ENCODE assay signal across 22 cellular contexts in the genomic region with DNA sequence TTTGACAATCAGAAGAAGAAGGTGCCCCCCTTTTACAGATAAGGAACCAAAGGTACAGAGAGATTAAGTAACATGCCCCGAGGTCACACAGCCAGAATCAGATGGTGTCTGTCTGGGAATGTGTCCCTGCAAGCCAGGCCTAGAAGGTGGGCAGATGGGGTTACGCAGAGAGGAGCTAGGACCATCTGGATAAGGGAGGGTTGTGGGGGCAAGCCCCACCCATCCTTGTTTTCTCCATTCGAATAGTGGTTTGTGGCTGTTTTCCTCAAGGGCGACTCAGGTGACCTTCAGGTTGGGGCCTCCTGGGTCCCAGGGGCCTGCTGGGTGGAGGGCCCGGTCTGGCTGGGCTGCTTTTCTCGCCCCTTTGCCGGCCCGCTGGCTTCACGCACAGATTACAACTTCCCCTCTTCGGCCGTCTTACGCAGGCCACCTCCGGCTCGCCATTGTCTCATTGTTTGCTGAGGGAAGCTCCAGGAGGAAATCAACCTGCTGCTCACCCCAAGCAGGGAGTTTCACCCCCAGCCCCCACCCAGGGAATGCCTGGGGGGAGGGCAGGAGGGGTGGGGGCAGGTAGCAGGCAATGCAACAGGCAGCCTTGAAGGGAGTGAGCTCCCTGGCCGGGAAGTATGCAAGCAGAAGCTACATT. TPM values are rescaled to one million over a fixed set of nuclear protein-coding genes. Genes with fewer than 3 reads are reported as not detected.
A peak's percentile ranks its signal among the peaks of the same experiment; 100 is the strongest.
DNase-seq lines count a peak whose midpoint lies in the region; ATAC-seq and TF ChIP-seq lines count a peak whose summit lies in the region.
"Had no signal": no experiment of that assay in that cellular context is flagged by ENCODE, and none has a peak within 500 bp of the region (broad histone marks: within the 10 kb centered on the region; RNA-seq: fewer than 3 reads in every experiment).

No MANE protein-coding gene starts in this region.

- no peak overlapping the region for H3K4me2 ChIP-seq in neuronal stem cell (ENCODE audit: insufficient read depth, low read length, poor library complexity, severe bottlenecking)
- H3K4me2 ChIP-seq in GM23248 (ENCODE audit: unreplicated experiment): no peak overlapping the region

- TF ChIP-seq CTCF in right atrium auricular region (IDR thresholded peaks at IDR 0.05): no peak

- H2BK120ac ChIP-seq in neuronal stem cell (ENCODE audit: low read depth, low read length): no peak overlapping the region

- no CpG with 5 or more reads among the region's 15 CpGs for WGBS in neuronal stem cell (ENCODE audit: extremely low coverage in 2 of 2, insufficient read length in 2 of 2, insufficient replicate concordance in 1 of 2), 2 donors
- 20 to 24% methylated on average over 15 of the region's 15 CpGs for WGBS in GM23248 (ENCODE audit: low coverage in 1 of 2, low lambda C conversion rate in 2 of 2, missing lambda C conversion rate in 2 of 2), 2 experiments

- no peak overlapping the region for H2BK12ac ChIP-seq in neuronal stem cell (ENCODE audit: low read length)

- DNase-seq in H7 (peak; percentile 72), NT2/D1 (ENCODE audit: low read depth, low spot score) (peak; percentile 64), right atrium auricular region (ENCODE audit: low spot score) (no peak), neuronal stem cell (ENCODE audit: low spot score) (no peak), NCI-H1930 (lab: John Stamatoyannopoulos, UW) (no peak), GM23248 (no peak)
- no peak for DNase-seq in effector CD8-positive, alpha-beta T cell (lab: John Stamatoyannopoulos, UW)
- DNase-seq: activated CD4-positive, CD25-positive, alpha-beta regulatory T cell treated with anti-CD3 and anti-CD28 coated beads, Interleukin-2, amount 50 U/mL, for 72 hours; activated gamma-delta T cell treated with Interleukin-2 at 50 U/mL for 16 hours; amygdala; CD4-positive, alpha-beta T cell; foreskin keratinocyte; immature natural killer cell; NCI-H187; NCI-H510A; stimulated activated CD4-positive, alpha-beta T cell treated with anti-CD3 and anti-CD28 coated beads, Interleukin-1b, Interleukin-23, amount 100 ng/mL, for 48 hours had no signal

- H3F3A ChIP-seq in GM23248 (ENCODE audit: insufficient read depth): no peaks in the 10 kb centered on the region

- no peak for ATAC-seq in GM18505 (IDR thresholded peaks at IDR 0.05; ENCODE audit: unreplicated experiment)
- ATAC-seq: foreskin keratinocyte had no signal

- no peaks in the 10 kb centered on the region for H3K79me1 ChIP-seq in neuronal stem cell (ENCODE audit: low read depth, low read length)

- H3K18ac ChIP-seq in neuronal stem cell (ENCODE audit: low read length): peak overlapping the region; percentile 76

- no peak overlapping the region for H2BK5ac ChIP-seq in neuronal stem cell (ENCODE audit: low read length)

- H3K27ac ChIP-seq in right atrium auricular region (peak overlapping the region; percentile 31 to 39), neuronal stem cell (replicated peaks; ENCODE audit: low read length) (no peak overlapping the region), GM23248 (no peak overlapping the region)
- H3K27ac ChIP-seq: foreskin keratinocyte had no signal

- H3K9ac ChIP-seq in NT2/D1 (ENCODE audit: insufficient read length, low read depth): no peak overlapping the region
- peak overlapping the region; percentile 39 for H3K9ac ChIP-seq in neuronal stem cell (ENCODE audit: low read depth, low read length, poor library complexity)
- H3K9ac ChIP-seq in GM23248: no peak overlapping the region

- H3K36me3 ChIP-seq in H7 (replicated peaks; ENCODE audit: control insufficient read depth, insufficient read depth, low read length) (no peaks in the 10 kb centered on the region), NT2/D1 (ENCODE audit: insufficient read depth, insufficient read length, low read length) (no peaks in the 10 kb centered on the region), right atrium auricular region (no peaks in the 10 kb centered on the region), neuronal stem cell (replicated peaks in 1 of 2; ENCODE audit: control insufficient read depth in 2 of 2, insufficient read depth in 2 of 2, low read length in 2 of 2) (no peaks in the 10 kb centered on the region), GM23248 (ENCODE audit: low read depth) (no peaks in the 10 kb centered on the region)

- no peak overlapping the region for H3K14ac ChIP-seq in neuronal stem cell (ENCODE audit: low read length)

- H3K9me2 ChIP-seq in GM23248 (ENCODE audit: insufficient read depth): no peaks in the 10 kb centered on the region

- H3K4me3 ChIP-seq in H7 (ENCODE audit: insufficient read depth, low read depth, low read length) (no peak overlapping the region), NT2/D1 (ENCODE audit: insufficient read length, low read depth) (no peak overlapping the region), right atrium auricular region (no peak overlapping the region), neuronal stem cell (ENCODE audit: low read length in 2 of 2) (no peak overlapping the region), GM23248 (no peak overlapping the region)

- H4K20me1 ChIP-seq in GM23248 (ENCODE audit: insufficient read depth): no peaks in the 10 kb centered on the region

- H3K79me2 ChIP-seq in GM23248 (ENCODE audit: insufficient read depth): no peaks in the 10 kb centered on the region

- H2BK15ac ChIP-seq in neuronal stem cell (ENCODE audit: low read length): no peak overlapping the region

- H2AFZ ChIP-seq in neuronal stem cell (ENCODE audit: low read length): peak overlapping the region; percentile 21
- H2AFZ ChIP-seq in GM23248: no peak overlapping the region

- in situ Hi-C loops in GM23248 (cut with MboI): no loop called here

- H3K27me3 ChIP-seq in H7 (ENCODE audit: control insufficient read depth, insufficient read depth, low read length) (no peaks in the 10 kb centered on the region; the same call in 1 of the 2 replicates), NT2/D1 (ENCODE audit: insufficient read depth, insufficient read length) (peaks cover 17% of the 10 kb centered on the region), right atrium auricular region (no peaks in the 10 kb centered on the region), neuronal stem cell (ENCODE audit: control insufficient read depth in 3 of 3, insufficient read depth in 3 of 3, low read depth in 1 of 3, low read length in 3 of 3) (peaks cover 0 to 59% (median 0%) of the 10 kb centered on the region in 3 experiments), GM23248 (replicated peaks; ENCODE audit: insufficient read depth) (peaks cover 52% of the 10 kb centered on the region)

- no peak overlapping the region for H3K23ac ChIP-seq in neuronal stem cell (ENCODE audit: low read depth, low read length, poor library complexity)

- H3K4me1 ChIP-seq in NT2/D1 (ENCODE audit: insufficient read depth, insufficient read length) (peaks cover 8% of the 10 kb centered on the region), right atrium auricular region (peaks cover 0 to 45% of the 10 kb centered on the region in 2 donors), neuronal stem cell (ENCODE audit: control insufficient read depth in 2 of 2, insufficient read depth in 1 of 2, low read depth in 1 of 2, low read length in 2 of 2) (peaks cover 0 to 15% of the 10 kb centered on the region in 2 donors), GM23248 (ENCODE audit: insufficient read depth) (peaks cover 6% of the 10 kb centered on the region; the same call in 1 of the 2 replicates)
- H3K4me1 ChIP-seq: foreskin keratinocyte had no signal

- H3K4ac ChIP-seq in neuronal stem cell (ENCODE audit: low read length): no peak overlapping the region

- H3K9me3 ChIP-seq in NT2/D1 (ENCODE audit: insufficient read depth, low read length): no peaks in the 10 kb centered on the region
- H3K9me3 ChIP-seq in right atrium auricular region: no peaks in the 10 kb centered on the region
- H3K9me3 ChIP-seq in neuronal stem cell (replicated peaks in 1 of 2; ENCODE audit: control insufficient read depth in 2 of 2, insufficient read depth in 1 of 2, low read depth in 1 of 2, low read length in 2 of 2): no peaks in the 10 kb centered on the region
- H3K9me3 ChIP-seq in GM23248 (ENCODE audit: low read depth): no peaks in the 10 kb centered on the region

- H4K8ac ChIP-seq in neuronal stem cell (ENCODE audit: low read depth, low read length): no peak overlapping the region

- no peak for TF ChIP-seq POLR2A in GM18505 (IDR thresholded peaks at IDR 0.05; ENCODE audit: borderline replicate concordance, extremely low read depth, insufficient read depth, insufficient read length)

- H2AK5ac ChIP-seq in neuronal stem cell (ENCODE audit: low read depth, low read length): no peak overlapping the region

- no peak overlapping the region for H4K91ac ChIP-seq in neuronal stem cell (ENCODE audit: low read depth, low read length, poor library complexity)

RNA-seq across cellular contexts. Expression of a gene that starts 30.8 kb away (rescaled TPM):
- 124 and 187 TPM in 2 replicates for total RNA-seq in H7 (2014; rRNA removed; shearing (Covaris generic))
- 100 to 1,000 TPM in 1 of 2 donors, 10 to 100 TPM in 1; 84.5 to 125 TPM for total RNA-seq in right atrium auricular region
- polyA plus RNA-seq in neuronal stem cell (2013, experiment 1 of 2): 232 TPM
- 239 TPM for polyA plus RNA-seq in neuronal stem cell (2013, experiment 2 of 2)
- total RNA-seq in GM23248 (2014; rRNA removed; shearing (Covaris generic)): 98.8 and 110 TPM in 2 replicates
- 69.0 and 74.4 TPM in 2 replicates for polyA plus RNA-seq in GM23248 (2016; fragmentation: Nextera tagmentation; extraction: Ambion mirVana)

RNA-seq across cellular contexts. Expression of a gene that starts 35.7 kb away (rescaled TPM):
- 4.2 and 5.1 TPM in 2 replicates for total RNA-seq in H7 (2014; rRNA removed; shearing (Covaris generic))
- 1 to 10 TPM; 4.9 to 8.0 TPM for total RNA-seq in right atrium auricular region
- polyA plus RNA-seq in neuronal stem cell (2013, experiment 1 of 2): 2.0 TPM
- 1.8 TPM for polyA plus RNA-seq in neuronal stem cell (2013, experiment 2 of 2)
- not detected in 2 replicates for total RNA-seq in GM23248 (2014; rRNA removed; shearing (Covaris generic))
- polyA plus RNA-seq in GM23248 (2016; fragmentation: Nextera tagmentation; extraction: Ambion mirVana): not detected in 2 replicates
- total RNA-seq: CD4-positive, alpha-beta T cell; foreskin keratinocyte; MCF 10A; OCI-LY7; renal cortical epithelial cell had no signal
- polyA plus RNA-seq: AG04450, immature natural killer cell, neural cell had no signal

Comparison
In these comparisons a context has a peak if more than half of its experiments do, and no peak if none do; other contexts are left out.
1. DNase-seq: peak in H7 (single experiment) and NT2/D1 (single experiment); none in right atrium auricular region (single experiment), neuronal stem cell (single experiment), NCI-H1930 (0 of 2), GM23248 (single experiment) and effector CD8-positive, alpha-beta T cell (single experiment).
2. H3K27ac ChIP-seq: peak in right atrium auricular region (2 of 2); none in neuronal stem cell (single experiment) and GM23248 (single experiment).